Comparison of ENCODE assay signal across 9 cellular contexts in genomic region chr1:21936366-21937031, GRCh38. TPM values are rescaled to one million over a fixed set of nuclear protein-coding genes. Genes with fewer than 3 reads are reported as not detected.
DNase-seq lines count a peak whose midpoint lies in the region; ATAC-seq and TF ChIP-seq lines count a peak whose summit lies in the region.
"Had no signal": no experiment of that assay in that cellular context is flagged by ENCODE, and none has a peak within 500 bp of the region (broad histone marks: within the 10 kb centered on the region; RNA-seq: fewer than 3 reads in every experiment).

No MANE protein-coding gene starts in this region.

- H3K27ac ChIP-seq in H9 (ENCODE audit: insufficient read length, low read depth, low read length) (no peak overlapping the region), prostate gland (peak overlapping the region; percentile 79 to 82)

- H3K9me3 ChIP-seq in H9 (ENCODE audit: control insufficient read depth, low read depth, low read length) (no peaks in the 10 kb centered on the region), prostate gland (no peaks in the 10 kb centered on the region)

- peak overlapping the region; percentile 83 for H3K4me2 ChIP-seq in H9 (ENCODE audit: insufficient read depth, insufficient read length, low read length)

- no peak overlapping the region for H4K5ac ChIP-seq in H9 (ENCODE audit: insufficient read length, low read depth, low read length)

- peak overlapping the region; percentile 66 for H3K9ac ChIP-seq in H9 (ENCODE audit: extremely low read depth, insufficient read length, low read length)

- no peak overlapping the region for H2BK120ac ChIP-seq in H9 (ENCODE audit: low read depth, low read length, poor library complexity, severe bottlenecking)

- no peaks in the 10 kb centered on the region for H4K20me1 ChIP-seq in H9 (ENCODE audit: control insufficient read depth, insufficient read depth, insufficient read length)

- H2AK5ac ChIP-seq in H9 (ENCODE audit: insufficient read length, low read length): no peak overlapping the region

- H3K79me1 ChIP-seq in H9 (ENCODE audit: insufficient read depth, low read depth, low read length, poor library complexity, severe bottlenecking): peaks cover 3% of the 10 kb centered on the region

- ATAC-seq in SK-N-SH treated with all-trans-retinoic acid at 6 μM for 48 hours: peak; percentile 5
- no peak for ATAC-seq in HG02763 (IDR thresholded peaks at IDR 0.05; ENCODE audit: unreplicated experiment)

- H3K4me3 ChIP-seq in prostate gland: peak overlapping the region; percentile 60 to 67

- TF ChIP-seq CTCF in H9 (conservative IDR thresholded peaks at IDR 0.05) (no peak), prostate gland (IDR thresholded peaks at IDR 0.05) (no peak), GM10266 (IDR thresholded peaks at IDR 0.05; ENCODE audit: control insufficient read depth, insufficient read depth, low read depth, missing control alignments) (no peak)

- intact Hi-C loops in prostate gland (cut with DNase I): no loop called here

- H3K27me3 Mint-ChIP-seq in H9 (ENCODE audit: low read depth): peaks cover 2% of the 10 kb centered on the region; the same call in 1 of the 2 replicates

- DNase-seq in H9 (no peak), fibroblast of peridontal ligament (ENCODE audit: extremely low read depth) (peak; percentile 24), prostate gland (ENCODE audit: low spot score) (no peak), occipital lobe (lab: John Stamatoyannopoulos, UW) (no peak), NCI-H1930 (lab: John Stamatoyannopoulos, UW) (no peak), GM10266 (ENCODE audit: extremely low spot score) (no peak)

- H2BK12ac ChIP-seq in H9 (ENCODE audit: insufficient read length, low read depth, low read length): no peak overlapping the region

- WGBS in H9 (ENCODE audit: extremely low coverage, insufficient read length, low lambda C conversion rate): no CpG with 5 or more reads among the region's 34 CpGs
- 4% methylated on average over 24 of the region's 34 CpGs for WGBS in prostate gland

- no peak overlapping the region for H3K56ac ChIP-seq in H9 (ENCODE audit: insufficient read length, low read depth, low read length)

- peaks cover 7% of the 10 kb centered on the region; the same call in 1 of the 2 replicates for H3K4me1 ChIP-seq in H9 (ENCODE audit: insufficient read depth, low read length)
- peaks cover 6% of the 10 kb centered on the region for H3K4me1 ChIP-seq in prostate gland (replicated peaks)

- H3K27ac Mint-ChIP-seq in H9: peak overlapping the region in 1 of 3 experiments; percentile 88; a peak in 3 of 7 replicates

- H3K36me3 Mint-ChIP-seq in H9 (ENCODE audit: insufficient read depth in 1 of 3, low read depth in 3 of 3): peaks cover 0 to 3% (median 0%) of the 10 kb centered on the region in 3 experiments; a peak in 2 of 7 replicates

- no peak overlapping the region for H3K4ac ChIP-seq in H9 (ENCODE audit: low read depth, low read length)

- H3K36me3 ChIP-seq in prostate gland: no peaks in the 10 kb centered on the region

- peaks cover 58 to 65% of the 10 kb centered on the region in 2 experiments for H3K4me1 Mint-ChIP-seq in H9

- H4K91ac ChIP-seq in H9 (ENCODE audit: insufficient read length, low read depth, low read length): no peak overlapping the region

- no peak overlapping the region for H3K23ac ChIP-seq in H9 (ENCODE audit: insufficient read length, low read depth, low read length)

- H3K79me2 ChIP-seq in H9 (ENCODE audit: insufficient read depth, low read length): peaks cover 6% of the 10 kb centered on the region; the same call in 1 of the 2 replicates

- no peak for TF ChIP-seq POLR2A in prostate gland (IDR thresholded peaks at IDR 0.05)

- no peak overlapping the region for H2AFZ ChIP-seq in H9 (ENCODE audit: low read length)

- H3K9me3 Mint-ChIP-seq in H9: no peaks in the 10 kb centered on the region; a peak in 1 of 5 replicates

- peaks cover 14% of the 10 kb centered on the region for H3K23me2 ChIP-seq in H9 (ENCODE audit: insufficient read length, low read depth, low read length, poor library complexity, severe bottlenecking)

- H3K4me3 Mint-ChIP-seq in H9: peak overlapping the region; percentile 76 to 84

- H4K8ac ChIP-seq in H9 (replicated peaks; ENCODE audit: insufficient read length, low read depth, low read length): no peak overlapping the region

- H3K18ac ChIP-seq in H9 (ENCODE audit: insufficient read length, low read depth, low read length): peak overlapping the region; percentile 15

- H2BK15ac ChIP-seq in H9 (ENCODE audit: low read depth, low read length): no peak overlapping the region

- no peak overlapping the region for H3T11ph ChIP-seq in H9 (ENCODE audit: low read length)

- peak overlapping the region; percentile 32; the same call in 1 of the 2 replicates for H3K14ac ChIP-seq in H9 (ENCODE audit: insufficient read depth, low read length)

- no peak overlapping the region for H2BK20ac ChIP-seq in H9 (ENCODE audit: low read depth, low read length, poor library complexity, severe bottlenecking)

- H2BK5ac ChIP-seq in H9 (ENCODE audit: insufficient read length, low read length): no peak overlapping the region

- H3K27me3 ChIP-seq in H9 (ENCODE audit: insufficient read depth, low read length): no peaks in the 10 kb centered on the region
- no peaks in the 10 kb centered on the region for H3K27me3 ChIP-seq in prostate gland (replicated peaks; ENCODE audit: insufficient read depth)

TF ChIP-seq in SK-N-SH treated with all-trans-retinoic acid at 6 μM for 48 hours, 23 proteins besides CTCF, POLR2A, EP300 and RAD21:
- no peak for TF ChIP-seq CSDC2 (CRISPR knock-in tag; IDR thresholded peaks at IDR 0.05)
- TF ChIP-seq RARB (CRISPR knock-in tag; IDR thresholded peaks at IDR 0.05): no peak
- TF ChIP-seq ZNF565 (CRISPR knock-in tag; conservative IDR thresholded peaks at IDR 0.05; ENCODE audit: low read depth): no peak
- TF ChIP-seq, protein P1, sequence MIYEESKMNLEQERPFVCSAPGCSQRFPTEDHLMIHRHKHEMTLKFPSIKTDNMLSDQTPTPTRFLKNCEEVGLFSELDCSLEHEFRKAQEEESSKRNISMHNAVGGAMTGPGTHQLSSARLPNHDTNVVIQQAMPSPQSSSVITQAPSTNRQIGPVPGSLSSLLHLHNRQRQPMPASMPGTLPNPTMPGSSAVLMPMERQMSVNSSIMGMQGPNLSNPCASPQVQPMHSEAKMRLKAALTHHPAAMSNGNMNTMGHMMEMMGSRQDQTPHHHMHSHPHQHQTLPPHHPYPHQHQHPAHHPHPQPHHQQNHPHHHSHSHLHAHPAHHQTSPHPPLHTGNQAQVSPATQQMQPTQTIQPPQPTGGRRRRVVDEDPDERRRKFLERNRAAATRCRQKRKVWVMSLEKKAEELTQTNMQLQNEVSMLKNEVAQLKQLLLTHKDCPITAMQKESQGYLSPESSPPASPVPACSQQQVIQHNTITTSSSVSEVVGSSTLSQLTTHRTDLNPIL (CRISPR knock-in tag; IDR thresholded peaks at IDR 0.05; ENCODE audit: low read depth): no peak
- no peak for TF ChIP-seq ZFP3 (CRISPR knock-in tag; IDR thresholded peaks at IDR 0.05)
- no peak for TF ChIP-seq ZNF8 (CRISPR knock-in tag; IDR thresholded peaks at IDR 0.05)

RNA-seq across cellular contexts. Expression of gene HSPG2, which starts 0.6 kb away (rescaled TPM):
- total RNA-seq in H9 (2021): 80.8 and 90.0 TPM in 2 replicates
- 100 to 1,000 TPM; 135 to 257 TPM for total RNA-seq in prostate gland
- 3.7 TPM for total RNA-seq in occipital lobe

RNA-seq across cellular contexts. Expression of gene CELA3B, which starts 40.3 kb away (rescaled TPM):
- total RNA-seq in H9 (2021): not detected in 2 replicates
- not detected for total RNA-seq in prostate gland
- total RNA-seq in occipital lobe: not detected
- total RNA-seq: T-helper 2 cell treated with Interferon-gamma antibody and Interleukin-4, amounts not matched to agents 100 ng/mL and 5 ng/mL, for 36 hours had no signal

Comparison
In these comparisons a context has a peak if more than half of its experiments do, and no peak if none do; other contexts are left out.
1. RNA of gene HSPG2, which starts 0.6 kb away (total RNA-seq): 135 to 257 TPM in prostate gland and 80.8 to 90.0 TPM in H9; 3.7 TPM in occipital lobe (single experiment); every median in the first group is over 10 times any median in the second.